ENCODE assay signal across 35 cellular contexts in genomic region chr9:136152931-136153330, GRCh38. TPM values are rescaled to one million over a fixed set of nuclear protein-coding genes. Genes with fewer than 3 reads are reported as not detected.
"Had no signal": no experiment of that assay in that cellular context is flagged by ENCODE, and none has a peak within 500 bp of the region (broad histone marks: within the 10 kb centered on the region; RNA-seq: fewer than 3 reads in every experiment).

No MANE protein-coding gene starts in this region.

- H3K27me3 ChIP-seq: Peyer's patch had no signal

- DNase-seq: activated CD4-positive, alpha-beta T cell treated with anti-CD3 and anti-CD28 coated beads for 36 hours; activated CD4-positive, alpha-beta T cell treated with anti-CD3 and anti-CD28 coated beads, Interleukin-2, amount 10 ng/mL, durations not matched to agents 7 days and 5 days; activated CD4-positive, alpha-beta T cell treated with anti-CD3 and anti-CD28 coated beads, Interleukin-2, amount 50 U/mL, for 48 hours; activated CD8-positive, alpha-beta T cell treated with anti-CD3 and anti-CD28 coated beads, Interleukin-2, amount 10 ng/mL, durations not matched to agents 7 days and 5 days; activated gamma-delta T cell; activated naive CD4-positive, alpha-beta T cell treated with Interleukin-2 at 50 U/mL for 16 hours; activated naive CD8-positive, alpha-beta T cell treated with anti-CD3 and anti-CD28 coated beads, Interleukin-2, amount 50 U/mL, for 24 hours; activated T-cell treated with anti-CD3 and anti-CD28 coated beads, Interleukin-2, amount 50 U/mL, for 24 hours; aorta; brain microvascular endothelial cell; central memory CD4-positive, alpha-beta T cell; NCI-H1092 treated with DMSO at 0.1 percent for 48 hours; NCI-H1417; NCI-H146; NCI-H187; NCI-H2029 treated with DMSO at 0.1 percent for 48 hours; NCI-H2107; NCI-H2171; NCI-H510A; NCI-H526; NCI-H748 treated with DMSO at 0.1 percent for 48 hours; NK-92 treated with Interleukin-12 subunit alpha and Interleukin-12 subunit beta, amount 100 ng/mL, for 24 hours; Peyer's patch; SHP77; SJCRH30; T1000 had no signal

- FAIRE-seq: K562 had no signal

- H3K4me3 Mint-ChIP-seq: activated CD4-positive, alpha-beta T cell treated with anti-CD3 and anti-CD28 coated beads for 36 hours; activated CD4-positive, alpha-beta T cell treated with anti-CD3 and anti-CD28 coated beads, Interleukin-2, amount 10 ng/mL, durations not matched to agents 7 days and 5 days; activated CD8-positive, alpha-beta T cell treated with anti-CD3 and anti-CD28 coated beads, Interleukin-2, amount 10 ng/mL, durations not matched to agents 7 days and 5 days; activated naive CD8-positive, alpha-beta T cell; activated naive CD8-positive, alpha-beta T cell treated with anti-CD3 and anti-CD28 coated beads, Interleukin-2, amount 50 U/mL, for 24 hours; activated T-cell treated with anti-CD3 and anti-CD28 coated beads, Interleukin-2, amount 50 U/mL, for 24 hours had no signal

- H3K4me1 Mint-ChIP-seq: activated CD4-positive, alpha-beta T cell treated with anti-CD3 and anti-CD28 coated beads for 36 hours; activated CD4-positive, alpha-beta T cell treated with anti-CD3 and anti-CD28 coated beads, Interleukin-2, amount 10 ng/mL, durations not matched to agents 7 days and 5 days; activated naive CD8-positive, alpha-beta T cell treated with anti-CD3 and anti-CD28 coated beads, Interleukin-2, amount 50 U/mL, for 24 hours had no signal

- H3K4me3 ChIP-seq: K562, Peyer's patch, SJCRH30, SK-N-MC had no signal

- H3K9me3 Mint-ChIP-seq: activated CD4-positive, alpha-beta T cell treated with anti-CD3 and anti-CD28 coated beads, Interleukin-2, amount 10 ng/mL, durations not matched to agents 7 days and 5 days; activated naive CD8-positive, alpha-beta T cell treated with anti-CD3 and anti-CD28 coated beads, Interleukin-2, amount 50 U/mL, for 24 hours; activated T-cell treated with anti-CD3 and anti-CD28 coated beads, Interleukin-2, amount 50 U/mL, for 24 hours; activated T-helper 2 cell treated with anti-CD3 and anti-CD28 coated beads, Interferon-gamma antibody, Interleukin-2, Interleukin-4, amounts not matched to agents 10 μg/mL and 5 μg/mL and 100 μg/mL, durations not matched to agents 14 hours and 24 hours and 36 hours had no signal

- H3K9me3 ChIP-seq: Peyer's patch had no signal

- H3K27me3 Mint-ChIP-seq: activated CD4-positive, alpha-beta T cell treated with anti-CD3 and anti-CD28 coated beads, Interleukin-2, amount 10 ng/mL, durations not matched to agents 7 days and 5 days; activated naive CD8-positive, alpha-beta T cell treated with anti-CD3 and anti-CD28 coated beads, Interleukin-2, amount 50 U/mL, for 24 hours had no signal

- H3K4me1 ChIP-seq: Peyer's patch had no signal

- H3K27ac ChIP-seq: brain microvascular endothelial cell, Peyer's patch, RWPE1, SJCRH30, SK-N-MC had no signal

- H3K36me3 Mint-ChIP-seq: activated naive CD8-positive, alpha-beta T cell had no signal

- H3K36me3 ChIP-seq: brain microvascular endothelial cell, Peyer's patch, SJCRH30 had no signal

- ATAC-seq: activated CD4-positive, CD25-positive, alpha-beta regulatory T cell treated with anti-CD3 and anti-CD28 coated beads, Interleukin-2, amount 50 U/mL, for 24 hours; activated CD8-positive, alpha-beta T cell treated with anti-CD3 and anti-CD28 coated beads, Interleukin-2, amount 10 ng/mL, durations not matched to agents 7 days and 5 days had no signal

- H3K27ac Mint-ChIP-seq: activated CD4-positive, alpha-beta T cell treated with anti-CD3 and anti-CD28 coated beads for 36 hours; activated CD4-positive, alpha-beta T cell treated with anti-CD3 and anti-CD28 coated beads, Interleukin-2, amount 10 ng/mL, durations not matched to agents 7 days and 5 days; activated CD8-positive, alpha-beta T cell treated with anti-CD3 and anti-CD28 coated beads, Interleukin-2, amount 10 ng/mL, durations not matched to agents 7 days and 5 days; activated naive CD8-positive, alpha-beta T cell; activated naive CD8-positive, alpha-beta T cell treated with anti-CD3 and anti-CD28 coated beads, Interleukin-2, amount 50 U/mL, for 24 hours; activated T-cell treated with anti-CD3 and anti-CD28 coated beads, Interleukin-2, amount 50 U/mL, for 24 hours; activated T-helper 2 cell treated with anti-CD3 and anti-CD28 coated beads, Interferon-gamma antibody, Interleukin-2, Interleukin-4, amounts not matched to agents 10 μg/mL and 5 μg/mL and 100 μg/mL, durations not matched to agents 14 hours and 24 hours and 36 hours had no signal

RNA-seq across cellular contexts. Expression of gene LHX3, which starts 52.0 kb away (rescaled TPM):
- total RNA-seq: activated CD4-positive, alpha-beta T cell treated with anti-CD3 and anti-CD28 coated beads for 36 hours; activated CD4-positive, alpha-beta T cell treated with anti-CD3 and anti-CD28 coated beads, Interleukin-2, amount 10 ng/mL, durations not matched to agents 7 days and 5 days; activated T-helper 2 cell treated with anti-CD3 and anti-CD28 coated beads, Interferon-gamma antibody, Interleukin-2, Interleukin-4, amounts not matched to agents 10 μg/mL and 5 μg/mL and 100 μg/mL, durations not matched to agents 14 hours and 24 hours and 36 hours; aorta; M059J; Peyer's patch; SJCRH30; T-helper 1 cell treated with Interleukin-12 subunit alpha and Interleukin-12 subunit beta and Interleukin-4 antibody, amounts not matched to agents 30 ng/mL and 1 ng/mL, for 36 hours; T-helper 2 cell treated with Interferon-gamma antibody and Interleukin-4, amounts not matched to agents 100 ng/mL and 5 ng/mL, for 36 hours had no signal
- polyA plus RNA-seq: aorta, K562 had no signal
